Comparison of ENCODE assay signal across 8 cellular contexts in genomic region chr2:225040862-225041209, GRCh38. TPM values are rescaled to one million over a fixed set of nuclear protein-coding genes. Genes with fewer than 3 reads are reported as not detected.
DNase-seq lines count a peak whose midpoint lies in the region; ATAC-seq lines count a peak whose summit lies in the region.

No MANE protein-coding gene starts in this region.

- intact Hi-C loops in posterior cingulate gyrus (cut with DNase I), result no loop called here
- intact Hi-C loops in posterior vena cava (cut with DNase I), result no loop called here

- peak; percentile 33 for ATAC-seq in HG03175 (IDR thresholded peaks at IDR 0.05; ENCODE audit: unreplicated experiment)

- peak in 2 of 3 experiments; percentile 38 to 44 for DNase-seq in activated CD8-positive, alpha-beta memory T cell treated with anti-CD3 and anti-CD28 coated beads for 48 hours (ENCODE audit: low read depth in 2 of 3, low spot score in 2 of 3)
- no peak for DNase-seq in activated CD8-positive, alpha-beta memory T cell treated with anti-CD3 and anti-CD28 coated beads for 24 hours
- DNase-seq in activated CD4-positive, alpha-beta T cell treated with anti-CD3 and anti-CD28 coated beads, Interleukin-2, amount 50 U/mL, for 48 hours, result peak; percentile 47 to 58
- DNase-seq in fibroblast of gingiva (ENCODE audit: low read depth) (peak; percentile 21), posterior cingulate gyrus (peak in 6 of 10 donors; percentile 13 to 67 (median 28)), posterior vena cava (ENCODE audit: low spot score) (no peak), dedifferentiated amniotic fluid mesenchymal stem cell (ENCODE audit: extremely low spot score) (no peak)

RNA-seq across cellular contexts. Expression of gene DOCK10, which starts 1.4 kb away (rescaled TPM):
- total RNA-seq in posterior vena cava, result 10 to 100 TPM; 18.9 to 26.4 TPM

Comparison
In these comparisons a context has a peak if more than half of its experiments do, and no peak if none do; other contexts are left out.
1. DNase-seq: peak in activated CD8-positive, alpha-beta memory T cell treated with anti-CD3 and anti-CD28 coated beads for 48 hours (2 of 3), activated CD4-positive, alpha-beta T cell treated with anti-CD3 and anti-CD28 coated beads, Interleukin-2, amount 50 U/mL, for 48 hours (2 of 2), fibroblast of gingiva (single experiment) and posterior cingulate gyrus (6 of 10); none in activated CD8-positive, alpha-beta memory T cell treated with anti-CD3 and anti-CD28 coated beads for 24 hours (single experiment), posterior vena cava (single experiment) and dedifferentiated amniotic fluid mesenchymal stem cell (single experiment).